Comparison of ENCODE assay signal across 28 cellular contexts in genomic region chr14:73834258-73834620, GRCh38. TPM values are rescaled to one million over a fixed set of nuclear protein-coding genes. Genes with fewer than 3 reads are reported as not detected.
DNase-seq lines count a peak whose midpoint lies in the region; TF ChIP-seq lines count a peak whose summit lies in the region.
"Had no signal": no experiment of that assay in that cellular context is flagged by ENCODE, and none has a peak within 500 bp of the region (broad histone marks: within the 10 kb centered on the region; RNA-seq: fewer than 3 reads in every experiment).

No MANE protein-coding gene starts in this region.

- 89% methylated on average over 3 of the region's 4 CpGs for WGBS in mesenchymal stem cell

- H2BK120ac ChIP-seq in mesenchymal stem cell (ENCODE audit: low read depth, low read length), result no peak overlapping the region

- H2AFZ ChIP-seq in Loucy (ENCODE audit: low read length) (peak overlapping the region; percentile 33; the same call in 1 of the 2 replicates), mesenchymal stem cell (ENCODE audit: low read depth, low read length) (no peak overlapping the region)

- no peak overlapping the region for H4K8ac ChIP-seq in mesenchymal stem cell (ENCODE audit: low read length)

- no peak overlapping the region for H4K91ac ChIP-seq in mesenchymal stem cell (ENCODE audit: low read length)

- H3K9me3 ChIP-seq in Loucy (ENCODE audit: insufficient read depth, low read depth, low read length), result no peaks in the 10 kb centered on the region
- no peaks in the 10 kb centered on the region for H3K9me3 ChIP-seq in mesenchymal stem cell (ENCODE audit: control insufficient read depth, low read length)
- H3K9me3 ChIP-seq: adrenal gland, gastroesophageal sphincter, stomach, transverse colon had no signal

- H3K79me1 ChIP-seq in mesenchymal stem cell (replicated peaks; ENCODE audit: low read length, poor library complexity, severe bottlenecking), result no peaks in the 10 kb centered on the region

- peak overlapping the region; percentile 96 for H2BK5ac ChIP-seq in mesenchymal stem cell (ENCODE audit: low read depth, low read length, poor library complexity, severe bottlenecking)

- H3K9ac ChIP-seq in Loucy (ENCODE audit: low read depth, low read length, poor library complexity, severe bottlenecking) (no peak overlapping the region), mesenchymal stem cell (ENCODE audit: low read length) (peak overlapping the region; percentile 54)
- H3K9ac ChIP-seq: parathyroid adenoma had no signal

- peak overlapping the region; percentile 76 for H2AK5ac ChIP-seq in mesenchymal stem cell (ENCODE audit: low read length, severe bottlenecking)

- H3K9me2 ChIP-seq in Loucy (replicated peaks; ENCODE audit: low read depth, low read length), result no peaks in the 10 kb centered on the region

- no peaks in the 10 kb centered on the region for H4K20me1 ChIP-seq in Loucy (ENCODE audit: insufficient read depth, low read length, poor library complexity, severe bottlenecking)

- TF ChIP-seq CTCF in Loucy (conservative IDR thresholded peaks at IDR 0.05; ENCODE audit: low read length), result no peak

- H3K14ac ChIP-seq in mesenchymal stem cell (ENCODE audit: low read length in 2 of 2), result no peak overlapping the region

- H3K4me1 ChIP-seq in Loucy (ENCODE audit: insufficient read depth, low read length, poor library complexity, severe bottlenecking) (no peaks in the 10 kb centered on the region), mesenchymal stem cell (ENCODE audit: control insufficient read depth, insufficient read depth, low read depth, low read length) (peaks cover 26% of the 10 kb centered on the region)
- H3K4me1 ChIP-seq: transverse colon had no signal

- H3K36me3 ChIP-seq in Loucy (ENCODE audit: insufficient read depth, low read length), result no peaks in the 10 kb centered on the region
- H3K36me3 ChIP-seq in mesenchymal stem cell (ENCODE audit: control insufficient read depth in 1 of 2, insufficient read depth in 2 of 2, low read depth in 1 of 2, low read length in 2 of 2), result no peaks in the 10 kb centered on the region
- H3K36me3 ChIP-seq: adrenal gland, gastroesophageal sphincter, stomach, transverse colon had no signal

- no peak overlapping the region for H2BK15ac ChIP-seq in mesenchymal stem cell (ENCODE audit: low read depth, poor library complexity, severe bottlenecking)

- H3K4me3 ChIP-seq in Loucy (ENCODE audit: low read length, poor library complexity, severe bottlenecking), result no peak overlapping the region
- peak overlapping the region in 1 of 2 experiments; percentile 10 for H3K4me3 ChIP-seq in mesenchymal stem cell (ENCODE audit: insufficient read depth in 1 of 2, low read depth in 1 of 2, low read length in 2 of 2)
- H3K4me3 ChIP-seq: adrenal gland, gastroesophageal sphincter, stomach, transverse colon had no signal

- H3K27me3 ChIP-seq in Loucy (ENCODE audit: insufficient read depth, low read length, poor library complexity, severe bottlenecking), result no peaks in the 10 kb centered on the region
- no peaks in the 10 kb centered on the region for H3K27me3 ChIP-seq in mesenchymal stem cell (ENCODE audit: control insufficient read depth in 1 of 2, insufficient read depth in 1 of 2, low read length in 2 of 2)
- H3K27me3 ChIP-seq: adrenal gland, gastroesophageal sphincter, stomach, transverse colon had no signal

- H3K79me2 ChIP-seq in Loucy (ENCODE audit: insufficient read depth, low read length), result no peaks in the 10 kb centered on the region
- H3K79me2 ChIP-seq: parathyroid adenoma had no signal

- no peak overlapping the region for H3K4me2 ChIP-seq in Loucy (ENCODE audit: low read depth, low read length, poor library complexity, severe bottlenecking)
- no peak overlapping the region for H3K4me2 ChIP-seq in mesenchymal stem cell (ENCODE audit: low read length, poor library complexity, severe bottlenecking)

- no peaks in the 10 kb centered on the region for H3F3A ChIP-seq in Loucy (ENCODE audit: low read depth)

- no peak overlapping the region for H3K23ac ChIP-seq in mesenchymal stem cell (ENCODE audit: low read length in 2 of 2)

- no peak overlapping the region for H3K4ac ChIP-seq in mesenchymal stem cell (ENCODE audit: low read depth in 1 of 2, low read length in 2 of 2)

- peak; percentile 45 for DNase-seq in astrocyte of the hippocampus (ENCODE audit: low read depth, low spot score)
- no peak for DNase-seq in mesenchymal stem cell
- DNase-seq in activated CD4-positive, alpha-beta T cell treated with anti-CD3 and anti-CD28 coated beads for 48 hours, result no peak
- DNase-seq in NK-92 (lab: John Stamatoyannopoulos, UW; ENCODE audit: unreplicated experiment), result no peak
- DNase-seq in NCI-H524 treated with DMSO at 0.1 percent for 48 hours (lab: John Stamatoyannopoulos, UW), result no peak
- DNase-seq in NCI-H510A (lab: John Stamatoyannopoulos, UW), result no peak
- DNase-seq: activated CD4-positive, alpha-beta memory T cell treated with anti-CD3 and anti-CD28 coated beads for 36 hours; activated CD4-positive, CD25-positive, alpha-beta regulatory T cell treated with anti-CD3 and anti-CD28 coated beads, Interleukin-2, amount 50 U/mL, for 72 hours; activated naive CD4-positive, alpha-beta T cell treated with Interleukin-2 at 50 U/mL for 16 hours; adrenal gland; COR-L47; KBM-7; MM.1S; NCI-H2029; NCI-H526 treated with DMSO at 0.1 percent for 48 hours; nephron progenitor cell; PC-3; retina; SHP77; small intestine; stimulated activated CD4-positive, alpha-beta T cell treated with anti-CD3 and anti-CD28 coated beads, Interleukin-1b, Interleukin-23, amount 100 ng/mL, for 48 hours; stomach; T-helper 2 cell; transverse colon had no signal

- no peak overlapping the region for H2BK12ac ChIP-seq in mesenchymal stem cell (ENCODE audit: low read length in 2 of 2)

- H3K27ac ChIP-seq in mesenchymal stem cell (ENCODE audit: low read length, poor library complexity, severe bottlenecking), result peak overlapping the region; percentile 80
- H3K27ac ChIP-seq: adrenal gland, C4-2B, parathyroid adenoma, transverse colon had no signal

- no peak overlapping the region for H3K18ac ChIP-seq in mesenchymal stem cell (ENCODE audit: low read depth in 1 of 2, low read length in 2 of 2)

RNA-seq across cellular contexts. Expression of gene PTGR2, which starts 17.4 kb away (rescaled TPM):
- polyA plus RNA-seq in mesenchymal stem cell (2013, experiment 1 of 2), result 4.0 TPM
- polyA plus RNA-seq in mesenchymal stem cell (2013, experiment 2 of 2), result 3.8 TPM

RNA-seq across cellular contexts. Expression of gene ZNF410, which starts 52.4 kb away (rescaled TPM):
- 19.6 TPM for polyA plus RNA-seq in mesenchymal stem cell (2013, experiment 1 of 2)
- 20.9 TPM for polyA plus RNA-seq in mesenchymal stem cell (2013, experiment 2 of 2)
